In the genomic region with DNA sequence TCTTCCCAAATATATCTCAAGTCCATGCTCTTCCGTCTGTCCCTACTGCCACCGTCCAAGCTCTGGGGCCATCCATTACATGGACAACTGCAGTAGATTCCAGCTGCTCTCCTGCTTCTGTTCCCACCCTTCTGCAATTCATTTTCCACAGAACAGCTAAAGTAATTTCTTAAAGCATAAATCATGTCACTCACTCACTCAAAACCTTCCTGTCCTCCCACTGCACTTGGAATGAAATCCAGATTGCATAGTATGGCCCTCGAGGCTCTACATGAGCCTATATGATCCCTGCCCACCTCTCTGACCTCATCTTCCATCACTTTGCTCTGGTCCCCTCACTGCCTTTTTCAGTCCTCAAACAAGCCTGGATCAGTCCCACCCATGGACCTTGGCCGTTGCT, we compare ENCODE assay signal across 17 cellular contexts.
"Had no signal": no experiment of that assay in that cellular context is flagged by ENCODE, and none has a peak within 500 bp of the region (broad histone marks: within the 10 kb centered on the region; RNA-seq: fewer than 3 reads in every experiment).

No MANE protein-coding gene starts in this region.

- H3K9me3 ChIP-seq: breast epithelium, testis, vagina had no signal

- H3K27ac Mint-ChIP-seq: activated CD4-positive, alpha-beta T cell treated with anti-CD3 and anti-CD28 coated beads, Interleukin-2, amount 10 ng/mL, durations not matched to agents 24 days and 14 days; activated CD8-positive, alpha-beta T cell treated with anti-CD3 and anti-CD28 coated beads, Interleukin-2, amount 10 ng/mL, durations not matched to agents 7 days and 5 days; activated naive CD8-positive, alpha-beta T cell treated with anti-CD3 and anti-CD28 coated beads, Interleukin-2, amount 10 ng/mL, durations not matched to agents 7 days and 5 days; stimulated activated naive CD8-positive, alpha-beta T cell treated with anti-CD3 and anti-CD28 coated beads, Interleukin-15, Interleukin-2, amounts not matched to agents 100 ng/mL and 50 ng/mL, for 24 hours had no signal

- H3K27ac ChIP-seq: vagina had no signal

- H3K4me3 Mint-ChIP-seq: activated CD4-positive, alpha-beta T cell treated with anti-CD3 and anti-CD28 coated beads, Interleukin-2, amount 10 ng/mL, durations not matched to agents 24 days and 14 days; activated CD8-positive, alpha-beta T cell treated with anti-CD3 and anti-CD28 coated beads, Interleukin-2, amount 10 ng/mL, durations not matched to agents 7 days and 5 days; activated naive CD8-positive, alpha-beta T cell treated with anti-CD3 and anti-CD28 coated beads, Interleukin-2, amount 10 ng/mL, durations not matched to agents 7 days and 5 days; stimulated activated naive CD8-positive, alpha-beta T cell treated with anti-CD3 and anti-CD28 coated beads, Interleukin-15, Interleukin-2, amounts not matched to agents 100 ng/mL and 50 ng/mL, for 24 hours had no signal

- ATAC-seq: activated CD8-positive, alpha-beta T cell treated with anti-CD3 and anti-CD28 coated beads, Interleukin-2, amount 10 ng/mL, durations not matched to agents 7 days and 5 days; sciatic nerve; SK-N-SH treated with all-trans-retinoic acid at 6 μM for 48 hours had no signal

- H3K27me3 Mint-ChIP-seq: activated CD4-positive, alpha-beta T cell treated with anti-CD3 and anti-CD28 coated beads, Interleukin-2, amount 10 ng/mL, durations not matched to agents 24 days and 14 days; stimulated activated naive CD8-positive, alpha-beta T cell treated with anti-CD3 and anti-CD28 coated beads, Interleukin-15, Interleukin-2, amounts not matched to agents 100 ng/mL and 50 ng/mL, for 24 hours had no signal

- H3K4me1 ChIP-seq: vagina had no signal

- H3K36me3 Mint-ChIP-seq: activated naive CD8-positive, alpha-beta T cell treated with anti-CD3 and anti-CD28 coated beads, Interleukin-2, amount 10 ng/mL, durations not matched to agents 7 days and 5 days had no signal

- DNase-seq: activated CD4-positive, alpha-beta T cell treated with anti-CD3 and anti-CD28 coated beads, Interleukin-2, amount 10 ng/mL, durations not matched to agents 24 days and 14 days; activated CD8-positive, alpha-beta memory T cell treated with anti-CD3 and anti-CD28 coated beads, Interleukin-2, amount 50 U/mL, for 4 hours; activated CD8-positive, alpha-beta T cell treated with anti-CD3 and anti-CD28 coated beads, Interleukin-2, amount 10 ng/mL, durations not matched to agents 7 days and 5 days; activated gamma-delta T cell treated with Interleukin-2 at 50 U/mL for 16 hours; activated naive CD8-positive, alpha-beta T cell treated with anti-CD3 and anti-CD28 coated beads, Interleukin-2, amount 10 ng/mL, durations not matched to agents 7 days and 5 days; activated T-cell treated with anti-CD3 and anti-CD28 coated beads, Interleukin-2, amount 50 U/mL, for 48 hours; hypothalamus; kidney; mesendoderm; spleen; T-helper 1 cell; testis had no signal

- H3K27me3 ChIP-seq: breast epithelium, spleen, testis, vagina had no signal

- H3K36me3 ChIP-seq: breast epithelium, spleen, vagina had no signal

- H3K9me3 Mint-ChIP-seq: activated naive CD8-positive, alpha-beta T cell treated with anti-CD3 and anti-CD28 coated beads, Interleukin-2, amount 10 ng/mL, durations not matched to agents 7 days and 5 days; stimulated activated naive CD8-positive, alpha-beta T cell treated with anti-CD3 and anti-CD28 coated beads, Interleukin-15, Interleukin-2, amounts not matched to agents 100 ng/mL and 50 ng/mL, for 24 hours had no signal

- H3K4me3 ChIP-seq: breast epithelium, spleen, testis, vagina had no signal
